9 cellular contexts compared by ENCODE assay signal in genomic region chr17:31581491-31581890, GRCh38.
DNase-seq lines count a peak whose midpoint lies in the region; ATAC-seq and TF ChIP-seq lines count a peak whose summit lies in the region.
"Had no signal": no experiment of that assay in that cellular context is flagged by ENCODE, and none has a peak within 500 bp of the region (broad histone marks: within the 10 kb centered on the region; RNA-seq: fewer than 3 reads in every experiment).

No MANE protein-coding gene starts in this region.

- DNase-seq in MV-4-11 (lab: John Stamatoyannopoulos, UW) (peak; percentile 9), lower lobe of right lung (no peak), SIG-M5 (lab: John Stamatoyannopoulos, UW) (no peak)
- DNase-seq in activated CD4-positive, alpha-beta T cell treated with anti-CD3 and anti-CD28 coated beads, Interleukin-2, amount 50 U/mL, for 4 hours: no peak
- DNase-seq: activated T-cell treated with anti-CD3 and anti-CD28 coated beads, Interleukin-2, amount 50 U/mL, for 24 hours had no signal

- H3K27ac ChIP-seq in cingulate gyrus (ENCODE audit: low read depth, low read length) (peak overlapping the region; percentile 69), lower lobe of right lung (peak overlapping the region; percentile 73), temporal lobe (ENCODE audit: low read depth, low read length) (peak overlapping the region; percentile 31)

- no peak for TF ChIP-seq CTCF in lower lobe of right lung (IDR thresholded peaks at IDR 0.05)

- no peaks in the 10 kb centered on the region for H3K9me3 ChIP-seq in lower lobe of right lung

- H3K4me3 ChIP-seq in lower lobe of right lung: peak overlapping the region; percentile 5

- peak; percentile 58 to 66 for ATAC-seq in lower lobe of right lung
- no peak for ATAC-seq in GM19467 (IDR thresholded peaks at IDR 0.05; ENCODE audit: unreplicated experiment)
- no peak for ATAC-seq in GM21786 (IDR thresholded peaks at IDR 0.05; ENCODE audit: unreplicated experiment)

- H3K27me3 ChIP-seq in lower lobe of right lung (ENCODE audit: low read depth): no peaks in the 10 kb centered on the region

- peaks cover 42% of the 10 kb centered on the region for H3K4me1 ChIP-seq in lower lobe of right lung

- no peaks in the 10 kb centered on the region for H3K36me3 ChIP-seq in lower lobe of right lung

- intact Hi-C loops in lower lobe of right lung (cut with DNase I): no loop called here

Comparison
In these comparisons a context has a peak if more than half of its experiments do, and no peak if none do; other contexts are left out.
1. ATAC-seq: peak in lower lobe of right lung (2 of 2); none in GM19467 (single experiment) and GM21786 (single experiment).
2. Peak in every context shown above with its lines, with median percentiles within 50 percentile points of each other: H3K27ac ChIP-seq.